In the genomic region with DNA sequence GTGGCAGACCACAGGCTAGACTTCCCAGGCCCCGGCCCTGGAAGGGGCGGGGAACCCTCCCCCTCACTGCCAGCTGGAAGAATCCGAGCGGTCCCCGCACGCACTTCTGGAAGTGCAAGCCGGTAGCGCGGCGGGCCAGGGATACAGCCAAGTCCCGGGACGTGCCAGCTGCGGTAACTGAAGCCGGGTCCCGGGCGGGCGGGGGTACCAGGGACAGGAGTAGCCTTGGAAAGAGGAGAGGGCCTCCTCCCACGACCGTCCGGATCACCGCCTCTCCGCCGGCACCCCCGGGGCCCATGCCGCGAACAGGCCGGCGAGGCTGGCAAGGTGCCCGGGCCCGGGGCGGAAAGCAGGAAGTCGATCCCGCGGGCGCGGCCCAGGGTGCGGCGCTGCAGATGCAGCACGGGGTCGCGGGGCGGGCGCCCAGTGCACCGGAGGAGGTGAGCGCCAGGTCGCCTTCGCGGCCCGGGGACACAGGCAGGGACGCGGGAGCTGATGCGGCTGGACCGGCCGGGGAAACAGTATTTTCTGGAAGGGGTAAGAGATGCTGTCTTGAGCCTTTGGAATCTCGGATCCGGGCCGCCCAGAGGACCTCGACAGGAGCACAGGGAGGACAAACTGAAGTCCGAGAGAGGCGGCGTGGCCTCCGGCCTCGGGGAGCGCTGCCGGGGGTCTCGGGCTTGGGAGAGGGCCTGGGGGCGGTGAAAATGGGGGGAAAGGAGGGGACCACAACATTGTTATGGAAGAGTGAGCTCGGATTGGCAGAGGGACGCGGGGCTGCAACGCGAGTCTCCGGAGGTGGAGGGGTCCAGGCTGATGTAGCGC, we compare ENCODE assay signal across 8 cellular contexts. TPM values are rescaled to one million over a fixed set of nuclear protein-coding genes. Genes with fewer than 3 reads are reported as not detected.
DNase-seq lines count a peak whose midpoint lies in the region; ATAC-seq and TF ChIP-seq lines count a peak whose summit lies in the region.

No MANE protein-coding gene starts in this region.

- TF ChIP-seq POLR2A in transverse colon (IDR thresholded peaks at IDR 0.05), result peak; percentile 87

- peak overlapping the region; percentile 87 for H3K4me2 ChIP-seq in parathyroid adenoma (ENCODE audit: low read length)

- H3K4me3 ChIP-seq in parathyroid adenoma (ENCODE audit: low read depth, low read length), result peak overlapping the region; percentile 75
- H3K4me3 ChIP-seq in transverse colon, result peak overlapping the region; percentile 62 to 77 (median 67)

- H3K27me3 ChIP-seq in parathyroid adenoma (ENCODE audit: control insufficient read depth, insufficient read depth, low read length) (no peaks in the 10 kb centered on the region), transverse colon (no peaks in the 10 kb centered on the region)

- H3K4me1 Mint-ChIP-seq in activated naive CD8-positive, alpha-beta T cell treated with anti-CD3 and anti-CD28 coated beads, Interleukin-2, amount 50 U/mL, for 24 hours, result peaks cover 31% of the 10 kb centered on the region

- no peaks in the 10 kb centered on the region for H3K36me3 ChIP-seq in parathyroid adenoma (ENCODE audit: control insufficient read depth, insufficient read depth, low read length)
- H3K36me3 ChIP-seq in transverse colon, result no peaks in the 10 kb centered on the region

- ATAC-seq in GM19035 (IDR thresholded peaks at IDR 0.05; ENCODE audit: unreplicated experiment), result peak; percentile 17
- peak; percentile 56 for ATAC-seq in SK-N-SH treated with all-trans-retinoic acid at 6 μM for 48 hours
- ATAC-seq in activated naive CD8-positive, alpha-beta T cell treated with anti-CD3 and anti-CD28 coated beads, Interleukin-2, amount 50 U/mL, for 24 hours, result peak; percentile 23

- peak overlapping the region; percentile 90 for H3K4me3 Mint-ChIP-seq in activated naive CD8-positive, alpha-beta T cell treated with anti-CD3 and anti-CD28 coated beads, Interleukin-2, amount 50 U/mL, for 24 hours

- H3K9me3 Mint-ChIP-seq in activated naive CD8-positive, alpha-beta T cell treated with anti-CD3 and anti-CD28 coated beads, Interleukin-2, amount 50 U/mL, for 24 hours, result no peaks in the 10 kb centered on the region

- H2AFZ ChIP-seq in parathyroid adenoma, result peak overlapping the region; percentile 91

- in situ Hi-C loops in ACHN (cut with HindIII; ENCODE audit: low pct_ligation_motif_present, low pct_unique_long_range_greater_than_20kb, low sequenced_read_pairs) (no loop called here), transverse colon (cut with MboI; ENCODE audit: low pct_ligation_motif_present in 1 of 4, low pct_unique_long_range_greater_than_20kb in 1 of 4, low sequenced_read_pairs in 3 of 4) (no loop called here)

- H3K79me2 ChIP-seq in parathyroid adenoma, result no peaks in the 10 kb centered on the region

- peaks cover 3% of the 10 kb centered on the region for H3K36me3 Mint-ChIP-seq in activated naive CD8-positive, alpha-beta T cell treated with anti-CD3 and anti-CD28 coated beads, Interleukin-2, amount 50 U/mL, for 24 hours (ENCODE audit: low read depth)

- H3K9ac ChIP-seq in parathyroid adenoma, result no peak overlapping the region

- intact Hi-C loops in cardiac septum (cut with DNase I), result loop anchor here (2.0 kb wide), 1 partner anchor 43 kb away; a partner anchor contains a TSS
- intact Hi-C loops in transverse colon (cut with DNase I; ENCODE audit: low total_unique reads), result no loop called here

- H3K27ac ChIP-seq in parathyroid adenoma (peak overlapping the region; percentile 63), transverse colon (peak overlapping the region; percentile 94 to 97 (median 94))

- H3K4me1 ChIP-seq in parathyroid adenoma (peaks cover 4% of the 10 kb centered on the region), transverse colon (peaks cover 22 to 53% (median 45%) of the 10 kb centered on the region in 4 donors)

- no peaks in the 10 kb centered on the region for H3K27me3 Mint-ChIP-seq in activated naive CD8-positive, alpha-beta T cell treated with anti-CD3 and anti-CD28 coated beads, Interleukin-2, amount 50 U/mL, for 24 hours

- no peaks in the 10 kb centered on the region for H3K9me3 ChIP-seq in parathyroid adenoma (ENCODE audit: control insufficient read depth, low read length)
- H3K9me3 ChIP-seq in transverse colon, result no peaks in the 10 kb centered on the region

- TF ChIP-seq CTCF in parathyroid adenoma (IDR thresholded peaks at IDR 0.05) (no peak), transverse colon (IDR thresholded peaks at IDR 0.05) (peak in 1 of 5 experiments; percentile 5)

- peak; percentile 7 for TF ChIP-seq EP300 in transverse colon (IDR thresholded peaks at IDR 0.05; ENCODE audit: low read depth)

- H3K27ac Mint-ChIP-seq in activated naive CD8-positive, alpha-beta T cell treated with anti-CD3 and anti-CD28 coated beads, Interleukin-2, amount 50 U/mL, for 24 hours, result peak overlapping the region; percentile 82

- WGBS in transverse colon (ENCODE audit: low coverage in 1 of 2), 2 donors, result 0 to 1% methylated on average over 1 to 51 of the region's 74 CpGs

- DNase-seq in ACHN (peak; percentile 54), HuH-7.5 (ENCODE audit: low spot score) (peak; percentile 33), cardiac septum (ENCODE audit: low spot score) (peak; percentile 89), transverse colon (peak; percentile 94)
- peak; percentile 75 for DNase-seq in activated naive CD8-positive, alpha-beta T cell treated with anti-CD3 and anti-CD28 coated beads, Interleukin-2, amount 50 U/mL, for 24 hours

TF ChIP-seq in SK-N-SH treated with all-trans-retinoic acid at 6 μM for 48 hours, 23 proteins besides CTCF, POLR2A, EP300 and RAD21:
- TF ChIP-seq SNAI2 (CRISPR knock-in tag; IDR thresholded peaks at IDR 0.05) (no peak), ZFP3 (CRISPR knock-in tag; IDR thresholded peaks at IDR 0.05) (peak; percentile 31; the same call in 1 of the 2 replicates), CSDC2 (CRISPR knock-in tag; IDR thresholded peaks at IDR 0.05) (no peak)
- TF ChIP-seq, protein P1, sequence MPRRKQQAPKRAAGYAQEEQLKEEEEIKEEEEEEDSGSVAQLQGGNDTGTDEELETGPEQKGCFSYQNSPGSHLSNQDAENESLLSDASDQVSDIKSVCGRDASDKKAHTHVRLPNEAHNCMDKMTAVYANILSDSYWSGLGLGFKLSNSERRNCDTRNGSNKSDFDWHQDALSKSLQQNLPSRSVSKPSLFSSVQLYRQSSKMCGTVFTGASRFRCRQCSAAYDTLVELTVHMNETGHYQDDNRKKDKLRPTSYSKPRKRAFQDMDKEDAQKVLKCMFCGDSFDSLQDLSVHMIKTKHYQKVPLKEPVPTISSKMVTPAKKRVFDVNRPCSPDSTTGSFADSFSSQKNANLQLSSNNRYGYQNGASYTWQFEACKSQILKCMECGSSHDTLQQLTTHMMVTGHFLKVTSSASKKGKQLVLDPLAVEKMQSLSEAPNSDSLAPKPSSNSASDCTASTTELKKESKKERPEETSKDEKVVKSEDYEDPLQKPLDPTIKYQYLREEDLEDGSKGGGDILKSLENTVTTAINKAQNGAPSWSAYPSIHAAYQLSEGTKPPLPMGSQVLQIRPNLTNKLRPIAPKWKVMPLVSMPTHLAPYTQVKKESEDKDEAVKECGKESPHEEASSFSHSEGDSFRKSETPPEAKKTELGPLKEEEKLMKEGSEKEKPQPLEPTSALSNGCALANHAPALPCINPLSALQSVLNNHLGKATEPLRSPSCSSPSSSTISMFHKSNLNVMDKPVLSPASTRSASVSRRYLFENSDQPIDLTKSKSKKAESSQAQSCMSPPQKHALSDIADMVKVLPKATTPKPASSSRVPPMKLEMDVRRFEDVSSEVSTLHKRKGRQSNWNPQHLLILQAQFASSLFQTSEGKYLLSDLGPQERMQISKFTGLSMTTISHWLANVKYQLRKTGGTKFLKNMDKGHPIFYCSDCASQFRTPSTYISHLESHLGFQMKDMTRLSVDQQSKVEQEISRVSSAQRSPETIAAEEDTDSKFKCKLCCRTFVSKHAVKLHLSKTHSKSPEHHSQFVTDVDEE (CRISPR knock-in tag; IDR thresholded peaks at IDR 0.05), result no peak

RNA-seq across cellular contexts. Expression of a gene that starts 0.8 kb away (rescaled TPM):
- total RNA-seq in cardiac septum (7.5 TPM), transverse colon (10 to 100 TPM; 28.8 to 62.3 (median 44.4) TPM)

RNA-seq across cellular contexts. Expression of a gene that starts 43.1 kb away (rescaled TPM):
- total RNA-seq in cardiac septum (49.6 TPM), transverse colon (10 to 100 TPM; 42.2 to 73.6 (median 50.2) TPM)

Comparison
In these comparisons a context has a peak if more than half of its experiments do, and no peak if none do; other contexts are left out.
1. Peak in every context shown above with its lines: DNase-seq, ATAC-seq, H3K4me3 ChIP-seq and H3K27ac ChIP-seq.
2. DNase-seq: peak in every context shown above with its lines; median percentile 94 in transverse colon; 89 in cardiac septum; 75 in activated naive CD8-positive, alpha-beta T cell treated with anti-CD3 and anti-CD28 coated beads, Interleukin-2, amount 50 U/mL, for 24 hours; 54 in ACHN; 33 in HuH-7.5.